ENCODE assay signal across 11 cellular contexts in the genomic region with DNA sequence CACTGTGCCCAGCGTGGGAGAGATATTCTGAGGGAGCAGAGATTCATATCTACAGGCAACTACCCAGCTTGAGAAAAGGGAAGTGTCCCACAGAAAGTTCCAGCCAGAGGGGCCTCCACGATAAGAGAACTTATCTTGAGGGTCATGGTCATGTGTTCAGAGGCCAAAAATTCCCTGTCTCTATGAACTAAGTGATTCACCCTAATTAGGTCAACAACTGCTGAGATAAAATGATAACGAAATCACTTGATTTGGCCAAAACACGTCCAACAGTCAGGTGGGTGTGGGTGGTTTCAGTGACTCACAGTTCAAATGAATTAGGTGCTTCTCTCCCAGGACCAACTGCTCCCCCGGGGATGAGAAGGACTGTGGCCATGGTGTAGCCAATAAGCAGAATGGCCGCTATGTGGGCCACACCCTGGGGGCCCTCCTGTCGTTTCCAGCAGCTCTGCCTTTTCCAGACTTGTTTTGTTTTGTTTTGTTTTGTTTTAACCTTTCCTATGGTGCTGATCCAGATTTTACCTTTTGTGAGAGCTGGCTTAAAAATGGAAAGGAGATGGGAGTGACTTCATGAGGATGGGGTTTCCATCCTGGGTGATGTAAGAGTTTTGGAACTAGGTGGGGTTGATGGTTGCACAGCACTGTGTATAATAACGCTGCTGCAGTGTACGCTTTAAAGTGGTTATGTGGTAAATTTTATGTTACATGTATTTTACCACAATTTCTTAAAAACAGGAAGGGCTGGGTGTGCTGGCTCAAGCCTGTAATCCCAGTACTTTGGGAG. TPM values are rescaled to one million over a fixed set of nuclear protein-coding genes. Genes with fewer than 3 reads are reported as not detected.
DNase-seq lines count a peak whose midpoint lies in the region; ATAC-seq and TF ChIP-seq lines count a peak whose summit lies in the region.
"Had no signal": no experiment of that assay in that cellular context is flagged by ENCODE, and none has a peak within 500 bp of the region (broad histone marks: within the 10 kb centered on the region; RNA-seq: fewer than 3 reads in every experiment).

No MANE protein-coding gene starts in this region.

- H3K4me3 ChIP-seq in heart left ventricle: no peak overlapping the region
- no peak overlapping the region for H3K4me3 ChIP-seq in fibroblast of villous mesenchyme (ENCODE audit: low read depth, low read length)
- no peak overlapping the region for H3K4me3 ChIP-seq in upper lobe of right lung
- H3K4me3 ChIP-seq: SK-N-MC had no signal

- H3K36me3 ChIP-seq in heart left ventricle (no peaks in the 10 kb centered on the region), upper lobe of right lung (no peaks in the 10 kb centered on the region)

- H3K4me1 ChIP-seq in heart left ventricle (peaks cover 0 to 33% (median 0%) of the 10 kb centered on the region in 12 donors), upper lobe of right lung (no peaks in the 10 kb centered on the region)

- WGBS in heart left ventricle, 4 donors: 67 to 76% (median 71%) methylated on average over 9 of the region's 9 CpGs

- H3K9me3 ChIP-seq in heart left ventricle: no peaks in the 10 kb centered on the region
- H3K9me3 ChIP-seq in upper lobe of right lung: no peaks in the 10 kb centered on the region

- ATAC-seq in Right ventricle myocardium inferior (no peak), heart left ventricle (no peak), upper lobe of right lung (peak; percentile 42), GM18517 (IDR thresholded peaks at IDR 0.05; ENCODE audit: unreplicated experiment) (no peak), GM18909 (IDR thresholded peaks at IDR 0.05; ENCODE audit: poor library complexity, unreplicated experiment) (no peak), HG03280 (IDR thresholded peaks at IDR 0.05; ENCODE audit: unreplicated experiment) (no peak)

- H3K27ac ChIP-seq in heart left ventricle (peak overlapping the region in 1 of 12 donors; percentile 70), upper lobe of right lung (no peak overlapping the region)
- H3K27ac ChIP-seq: SK-N-MC had no signal

- DNase-seq in Right ventricle myocardium inferior (ENCODE audit: missing footprints) (peak; percentile 46), heart left ventricle (no peak), fibroblast of villous mesenchyme (ENCODE audit: low read depth) (peak; percentile 7), upper lobe of right lung (no peak)
- DNase-seq in activated CD4-positive, alpha-beta T cell treated with anti-CD3 and anti-CD28 coated beads, Interleukin-2, amount 50 U/mL, for 48 hours: peak; percentile 72 to 81
- DNase-seq: effector CD8-positive, alpha-beta T cell had no signal

- TF ChIP-seq CTCF in heart left ventricle (IDR thresholded peaks at IDR 0.05) (no peak), fibroblast of villous mesenchyme (IDR thresholded peaks at IDR 0.05; ENCODE audit: insufficient read depth, low read depth, low read length) (no peak), upper lobe of right lung (IDR thresholded peaks at IDR 0.05) (no peak)

- TF ChIP-seq POLR2A in heart left ventricle (IDR thresholded peaks at IDR 0.05): no peak

- intact Hi-C loops in Right ventricle myocardium inferior (cut with DNase I): no loop called here
- intact Hi-C loops in heart left ventricle (cut with DNase I): no loop called here
- intact Hi-C loops in upper lobe of right lung (cut with DNase I): no loop called here

- H3K27me3 ChIP-seq in heart left ventricle (no peaks in the 10 kb centered on the region), upper lobe of right lung (peaks cover 7% of the 10 kb centered on the region)

RNA-seq across cellular contexts. Expression of a gene that starts 8.7 kb away (rescaled TPM):
- total RNA-seq in Right ventricle myocardium inferior (not detected), heart left ventricle (not detected), fibroblast of villous mesenchyme (not detected in 2 replicates), upper lobe of right lung (not detected)
- not detected for polyA plus RNA-seq in heart left ventricle
- total RNA-seq: lung microvascular endothelial cell had no signal

RNA-seq across cellular contexts. Expression of a gene that starts 43.2 kb away (rescaled TPM):
- total RNA-seq in Right ventricle myocardium inferior: 0.16 TPM
- total RNA-seq in heart left ventricle: 1 to 10 TPM in 1 of 9 donors, under 1 TPM in 6, not detected in 2; 0.12 to 3.0 (median 0.19) TPM
- polyA plus RNA-seq in heart left ventricle: under 1 TPM; 0.18 to 0.46 TPM
- not detected in 2 replicates for total RNA-seq in fibroblast of villous mesenchyme
- 0.23 TPM for total RNA-seq in upper lobe of right lung

Comparison
In these comparisons a context has a peak if more than half of its experiments do, and no peak if none do; other contexts are left out.
1. DNase-seq: peak in Right ventricle myocardium inferior (single experiment), activated CD4-positive, alpha-beta T cell treated with anti-CD3 and anti-CD28 coated beads, Interleukin-2, amount 50 U/mL, for 48 hours (2 of 2) and fibroblast of villous mesenchyme (single experiment); none in heart left ventricle (0 of 5) and upper lobe of right lung (single experiment).